In genomic region chr21:42654179-42654912, GRCh38 we compare ENCODE assay signal across 8 cellular contexts. TPM values are rescaled to one million over a fixed set of nuclear protein-coding genes. Genes with fewer than 3 reads are reported as not detected.
DNase-seq lines count a peak whose midpoint lies in the region; ATAC-seq and TF ChIP-seq lines count a peak whose summit lies in the region.

No MANE protein-coding gene starts in this region.

- no peaks in the 10 kb centered on the region for H3K9me3 Mint-ChIP-seq in effector memory CD8-positive, alpha-beta T cell
- no peaks in the 10 kb centered on the region for H3K9me3 Mint-ChIP-seq in neural crest cell

- peak overlapping the region; percentile 21; the same call in 1 of the 2 replicates for H3K4me2 ChIP-seq in PC-3 (ENCODE audit: low read length)

- H3K79me2 ChIP-seq in PC-3 (ENCODE audit: low read length), result no peaks in the 10 kb centered on the region

- H3K4me1 ChIP-seq in PC-3 (ENCODE audit: insufficient read depth, low read length), result peaks cover 23% of the 10 kb centered on the region

- no peaks in the 10 kb centered on the region for H3K36me3 Mint-ChIP-seq in effector memory CD8-positive, alpha-beta T cell (ENCODE audit: insufficient read depth)
- no peaks in the 10 kb centered on the region for H3K36me3 Mint-ChIP-seq in neural crest cell (ENCODE audit: low read depth)

- 0 out of 2 replicates have a peak overlapping the region, but pooled peaks have one; percentile 29 for H3K4me3 ChIP-seq in PC-3 (ENCODE audit: low read length)

- no peak overlapping the region for H3K27ac ChIP-seq in PC-3 (ENCODE audit: low read length)

- no peaks in the 10 kb centered on the region for H3K9me2 ChIP-seq in PC-3 (replicated peaks; ENCODE audit: low read length)

- H3K36me3 ChIP-seq in PC-3 (ENCODE audit: low read depth, low read length), result no peaks in the 10 kb centered on the region

- H3K4me1 Mint-ChIP-seq in effector memory CD8-positive, alpha-beta T cell (ENCODE audit: low read depth in 2 of 2), result peaks cover 12% of the 10 kb centered on the region in 2 donors
- peaks cover 43% of the 10 kb centered on the region for H3K4me1 Mint-ChIP-seq in neural crest cell

- H4K20me1 ChIP-seq in PC-3 (ENCODE audit: low read length), result no peaks in the 10 kb centered on the region

- BruUV-seq in PC-3 (replicated peaks; lab: Mats Ljungman, UMichigan), result no TSS peak

- ATAC-seq in PC-3 (no peak), GM18873 (IDR thresholded peaks at IDR 0.05; ENCODE audit: low FRiP score, unreplicated experiment) (no peak)
- ATAC-seq in effector memory CD8-positive, alpha-beta T cell (replicated peaks), result peak; percentile 35

- H3K4me3 Mint-ChIP-seq in effector memory CD8-positive, alpha-beta T cell, result peak overlapping the region; percentile 35 to 64
- H3K4me3 Mint-ChIP-seq in neural crest cell, result peak overlapping the region; percentile 91

- H3K9me3 ChIP-seq in PC-3 (ENCODE audit: low read length), result no peaks in the 10 kb centered on the region

- peaks cover 56 to 74% of the 10 kb centered on the region in 2 donors for H3K27me3 Mint-ChIP-seq in effector memory CD8-positive, alpha-beta T cell
- H3K27me3 Mint-ChIP-seq in neural crest cell (ENCODE audit: low read depth), result no peaks in the 10 kb centered on the region

- peaks cover 83% of the 10 kb centered on the region for H3K27me3 ChIP-seq in PC-3 (ENCODE audit: low read length)

- POLR2A ChIA-PET in PC-3 (lab: Charles Lee; ENCODE audit: unreplicated experiment), result no interaction called here

- no peaks in the 10 kb centered on the region for H3F3A ChIP-seq in PC-3 (ENCODE audit: low read length, unreplicated experiment)

- no peak overlapping the region for H3K27ac Mint-ChIP-seq in effector memory CD8-positive, alpha-beta T cell
- H3K27ac Mint-ChIP-seq in neural crest cell (ENCODE audit: unreplicated experiment), result no peak overlapping the region

- TF ChIP-seq CTCF in PC-3 (conservative IDR thresholded peaks at IDR 0.05; ENCODE audit: low read depth, low read length) (no peak), neural crest cell (conservative IDR thresholded peaks at IDR 0.05) (peak; percentile 22)

- no peak overlapping the region for H2AFZ ChIP-seq in PC-3 (ENCODE audit: low read length)

- H3K9ac ChIP-seq in PC-3 (ENCODE audit: low read length), result no peak overlapping the region

- intact Hi-C loops in PC-3 (cut with micrococcal nuclease), result loop anchor here (5.0 kb wide), 1 partner anchor 163 kb away; no protein-coding TSS in a partner anchor

- DNase-seq in 8988T (peak; percentile 81), H4 (ENCODE audit: low spot score) (peak; percentile 31), PC-3 (no peak), neural crest cell (ENCODE audit: low read depth, low spot score) (peak; percentile 35), GM19240 (ENCODE audit: insufficient read length, low spot score) (no peak), globus pallidus (ENCODE audit: low spot score) (no peak)
- DNase-seq in effector memory CD8-positive, alpha-beta T cell, result no peak

- CTCF ChIA-PET in PC-3 (lab: Charles Lee), result no interaction called here

RNA-seq across cellular contexts. Expression of gene PDE9A, which starts 0.9 kb away (rescaled TPM):
- total RNA-seq in H4 (2014; rRNA removed; shearing (Covaris generic)), result 2.7 and 6.4 TPM in 2 replicates
- 0.33 and 1.3 TPM in 2 replicates for total RNA-seq in PC-3 (2014; rRNA removed)
- total RNA-seq in neural crest cell, result 31.4 and 40.7 TPM in 2 replicates

Comparison
In these comparisons a context has a peak if more than half of its experiments do, and no peak if none do; other contexts are left out.
1. DNase-seq: peak in 8988T (single experiment), H4 (single experiment) and neural crest cell (single experiment); none in PC-3 (single experiment), effector memory CD8-positive, alpha-beta T cell (0 of 3), GM19240 (single experiment) and globus pallidus (single experiment).